In genomic region chr19:23867895-23868294, GRCh38 we compare ENCODE assay signal across 1 cellular context.
TF ChIP-seq lines count a peak whose summit lies in the region.

No MANE protein-coding gene starts in this region.

TF ChIP-seq in H1, 55 proteins besides CTCF, POLR2A, EP300 and RAD21 (continued from another document):
- TF ChIP-seq, protein P1, sequence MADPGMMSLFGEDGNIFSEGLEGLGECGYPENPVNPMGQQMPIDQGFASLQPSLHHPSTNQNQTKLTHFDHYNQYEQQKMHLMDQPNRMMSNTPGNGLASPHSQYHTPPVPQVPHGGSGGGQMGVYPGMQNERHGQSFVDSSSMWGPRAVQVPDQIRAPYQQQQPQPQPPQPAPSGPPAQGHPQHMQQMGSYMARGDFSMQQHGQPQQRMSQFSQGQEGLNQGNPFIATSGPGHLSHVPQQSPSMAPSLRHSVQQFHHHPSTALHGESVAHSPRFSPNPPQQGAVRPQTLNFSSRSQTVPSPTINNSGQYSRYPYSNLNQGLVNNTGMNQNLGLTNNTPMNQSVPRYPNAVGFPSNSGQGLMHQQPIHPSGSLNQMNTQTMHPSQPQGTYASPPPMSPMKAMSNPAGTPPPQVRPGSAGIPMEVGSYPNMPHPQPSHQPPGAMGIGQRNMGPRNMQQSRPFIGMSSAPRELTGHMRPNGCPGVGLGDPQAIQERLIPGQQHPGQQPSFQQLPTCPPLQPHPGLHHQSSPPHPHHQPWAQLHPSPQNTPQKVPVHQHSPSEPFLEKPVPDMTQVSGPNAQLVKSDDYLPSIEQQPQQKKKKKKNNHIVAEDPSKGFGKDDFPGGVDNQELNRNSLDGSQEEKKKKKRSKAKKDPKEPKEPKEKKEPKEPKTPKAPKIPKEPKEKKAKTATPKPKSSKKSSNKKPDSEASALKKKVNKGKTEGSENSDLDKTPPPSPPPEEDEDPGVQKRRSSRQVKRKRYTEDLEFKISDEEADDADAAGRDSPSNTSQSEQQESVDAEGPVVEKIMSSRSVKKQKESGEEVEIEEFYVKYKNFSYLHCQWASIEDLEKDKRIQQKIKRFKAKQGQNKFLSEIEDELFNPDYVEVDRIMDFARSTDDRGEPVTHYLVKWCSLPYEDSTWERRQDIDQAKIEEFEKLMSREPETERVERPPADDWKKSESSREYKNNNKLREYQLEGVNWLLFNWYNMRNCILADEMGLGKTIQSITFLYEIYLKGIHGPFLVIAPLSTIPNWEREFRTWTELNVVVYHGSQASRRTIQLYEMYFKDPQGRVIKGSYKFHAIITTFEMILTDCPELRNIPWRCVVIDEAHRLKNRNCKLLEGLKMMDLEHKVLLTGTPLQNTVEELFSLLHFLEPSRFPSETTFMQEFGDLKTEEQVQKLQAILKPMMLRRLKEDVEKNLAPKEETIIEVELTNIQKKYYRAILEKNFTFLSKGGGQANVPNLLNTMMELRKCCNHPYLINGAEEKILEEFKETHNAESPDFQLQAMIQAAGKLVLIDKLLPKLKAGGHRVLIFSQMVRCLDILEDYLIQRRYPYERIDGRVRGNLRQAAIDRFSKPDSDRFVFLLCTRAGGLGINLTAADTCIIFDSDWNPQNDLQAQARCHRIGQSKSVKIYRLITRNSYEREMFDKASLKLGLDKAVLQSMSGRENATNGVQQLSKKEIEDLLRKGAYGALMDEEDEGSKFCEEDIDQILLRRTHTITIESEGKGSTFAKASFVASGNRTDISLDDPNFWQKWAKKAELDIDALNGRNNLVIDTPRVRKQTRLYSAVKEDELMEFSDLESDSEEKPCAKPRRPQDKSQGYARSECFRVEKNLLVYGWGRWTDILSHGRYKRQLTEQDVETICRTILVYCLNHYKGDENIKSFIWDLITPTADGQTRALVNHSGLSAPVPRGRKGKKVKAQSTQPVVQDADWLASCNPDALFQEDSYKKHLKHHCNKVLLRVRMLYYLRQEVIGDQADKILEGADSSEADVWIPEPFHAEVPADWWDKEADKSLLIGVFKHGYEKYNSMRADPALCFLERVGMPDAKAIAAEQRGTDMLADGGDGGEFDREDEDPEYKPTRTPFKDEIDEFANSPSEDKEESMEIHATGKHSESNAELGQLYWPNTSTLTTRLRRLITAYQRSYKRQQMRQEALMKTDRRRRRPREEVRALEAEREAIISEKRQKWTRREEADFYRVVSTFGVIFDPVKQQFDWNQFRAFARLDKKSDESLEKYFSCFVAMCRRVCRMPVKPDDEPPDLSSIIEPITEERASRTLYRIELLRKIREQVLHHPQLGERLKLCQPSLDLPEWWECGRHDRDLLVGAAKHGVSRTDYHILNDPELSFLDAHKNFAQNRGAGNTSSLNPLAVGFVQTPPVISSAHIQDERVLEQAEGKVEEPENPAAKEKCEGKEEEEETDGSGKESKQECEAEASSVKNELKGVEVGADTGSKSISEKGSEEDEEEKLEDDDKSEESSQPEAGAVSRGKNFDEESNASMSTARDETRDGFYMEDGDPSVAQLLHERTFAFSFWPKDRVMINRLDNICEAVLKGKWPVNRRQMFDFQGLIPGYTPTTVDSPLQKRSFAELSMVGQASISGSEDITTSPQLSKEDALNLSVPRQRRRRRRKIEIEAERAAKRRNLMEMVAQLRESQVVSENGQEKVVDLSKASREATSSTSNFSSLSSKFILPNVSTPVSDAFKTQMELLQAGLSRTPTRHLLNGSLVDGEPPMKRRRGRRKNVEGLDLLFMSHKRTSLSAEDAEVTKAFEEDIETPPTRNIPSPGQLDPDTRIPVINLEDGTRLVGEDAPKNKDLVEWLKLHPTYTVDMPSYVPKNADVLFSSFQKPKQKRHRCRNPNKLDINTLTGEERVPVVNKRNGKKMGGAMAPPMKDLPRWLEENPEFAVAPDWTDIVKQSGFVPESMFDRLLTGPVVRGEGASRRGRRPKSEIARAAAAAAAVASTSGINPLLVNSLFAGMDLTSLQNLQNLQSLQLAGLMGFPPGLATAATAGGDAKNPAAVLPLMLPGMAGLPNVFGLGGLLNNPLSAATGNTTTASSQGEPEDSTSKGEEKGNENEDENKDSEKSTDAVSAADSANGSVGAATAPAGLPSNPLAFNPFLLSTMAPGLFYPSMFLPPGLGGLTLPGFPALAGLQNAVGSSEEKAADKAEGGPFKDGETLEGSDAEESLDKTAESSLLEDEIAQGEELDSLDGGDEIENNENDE (IDR thresholded peaks at IDR 0.05; ENCODE audit: insufficient replicate concordance, low read length): no peak
- TF ChIP-seq ASH2L (IDR thresholded peaks at IDR 0.05; ENCODE audit: low read length) (no peak), SP2 (IDR thresholded peaks at IDR 0.05; ENCODE audit: low read length) (no peak), NANOG (IDR thresholded peaks at IDR 0.05; ENCODE audit: insufficient read depth, low read depth, low read length, poor library complexity, severe bottlenecking) (no peak), TCF12 (IDR thresholded peaks at IDR 0.05; ENCODE audit: low read depth, low read length) (no peak), KDM5A (IDR thresholded peaks at IDR 0.05; ENCODE audit: low read length) (no peak)
